22 cellular contexts compared by ENCODE assay signal in the genomic region with DNA sequence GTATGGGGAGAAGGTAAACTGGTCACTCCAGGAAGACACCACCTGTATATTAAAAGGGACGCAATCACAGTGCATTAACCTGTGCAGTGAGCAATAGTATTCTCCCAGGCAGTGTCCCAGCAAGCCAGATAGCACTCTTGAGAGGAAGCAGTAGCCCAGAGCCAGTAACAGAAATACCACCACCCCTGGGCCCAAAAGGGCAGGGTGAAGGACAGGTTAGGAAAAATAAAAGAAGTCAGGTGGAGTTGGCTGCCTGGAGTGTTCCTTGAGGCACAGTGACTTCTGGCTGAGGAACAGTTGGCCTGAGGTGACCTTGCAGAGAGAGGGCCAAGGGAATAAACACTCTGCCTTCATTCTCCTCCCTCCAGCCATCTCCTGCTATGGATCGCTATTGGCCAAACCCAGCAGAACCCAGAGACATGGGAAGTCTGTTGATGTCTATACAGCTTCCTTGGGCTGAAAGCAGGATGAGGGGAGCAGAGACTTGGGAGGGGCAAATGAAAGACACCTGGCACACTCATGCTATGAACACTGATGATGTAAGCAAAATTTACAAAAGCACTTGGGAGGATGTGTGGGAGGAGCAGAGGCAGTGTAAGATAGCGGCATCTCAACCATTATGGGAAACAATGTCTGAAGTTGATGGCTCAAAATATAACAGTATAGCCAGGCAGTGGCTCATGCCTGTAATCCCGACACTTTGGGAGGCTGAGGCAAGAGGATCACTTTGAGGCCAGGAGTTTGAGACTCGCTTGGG. TPM values are rescaled to one million over a fixed set of nuclear protein-coding genes. Genes with fewer than 3 reads are reported as not detected.
DNase-seq lines count a peak whose midpoint lies in the region; ATAC-seq lines count a peak whose summit lies in the region.
"Had no signal": no experiment of that assay in that cellular context is flagged by ENCODE, and none has a peak within 500 bp of the region (broad histone marks: within the 10 kb centered on the region; RNA-seq: fewer than 3 reads in every experiment).

No MANE protein-coding gene starts in this region.

- peaks cover 31% of the 10 kb centered on the region for H3K36me3 Mint-ChIP-seq in activated CD4-positive, alpha-beta memory T cell treated with anti-CD3 and anti-CD28 coated beads for 36 hours
- peaks cover 43% of the 10 kb centered on the region for H3K36me3 Mint-ChIP-seq in activated CD4-positive, alpha-beta memory T cell treated with anti-CD3 and anti-CD28 coated beads, Interleukin-2, amount 10 ng/mL, durations not matched to agents 7 days and 5 days (ENCODE audit: low read depth)
- H3K36me3 Mint-ChIP-seq in CD8-positive, alpha-beta memory T cell: peaks cover 4 to 57% (median 25%) of the 10 kb centered on the region in 3 donors
- peaks cover 30% of the 10 kb centered on the region for H3K36me3 Mint-ChIP-seq in memory B cell

- peaks cover 4% of the 10 kb centered on the region for H3K4me1 ChIP-seq in CD8-positive, alpha-beta memory T cell (ENCODE audit: insufficient read depth, low read length)
- H3K4me1 ChIP-seq: breast epithelium had no signal

- no peaks in the 10 kb centered on the region for H3K9me3 ChIP-seq in CD8-positive, alpha-beta memory T cell (ENCODE audit: low read length)
- H3K9me3 ChIP-seq: breast epithelium, esophagus squamous epithelium had no signal

- H3K4me3 ChIP-seq in CD8-positive, alpha-beta memory T cell (ENCODE audit: low read length): no peak overlapping the region
- H3K4me3 ChIP-seq: breast epithelium, esophagus squamous epithelium had no signal

- H3K4me3 Mint-ChIP-seq in activated CD4-positive, alpha-beta memory T cell treated with anti-CD3 and anti-CD28 coated beads for 36 hours: no peak overlapping the region
- H3K4me3 Mint-ChIP-seq in activated CD4-positive, alpha-beta memory T cell treated with anti-CD3 and anti-CD28 coated beads, Interleukin-2, amount 10 ng/mL, durations not matched to agents 7 days and 5 days: no peak overlapping the region
- peak overlapping the region in 1 of 7 donors; percentile 31 for H3K4me3 Mint-ChIP-seq in CD8-positive, alpha-beta memory T cell
- no peak overlapping the region for H3K4me3 Mint-ChIP-seq in memory B cell
- H3K4me3 Mint-ChIP-seq: activated naive CD8-positive, alpha-beta T cell treated with anti-CD3 and anti-CD28 coated beads, Interleukin-2, amount 10 ng/mL, durations not matched to agents 7 days and 5 days; H9; stimulated activated memory B cell treated with anti-CD40 and anti-IgM and Interleukin-4, amounts not matched to agents 10 μg/mL and 1 μg/mL and 100 μg/mL, for 72 hours; T-helper 1 cell treated with Interleukin-12 subunit alpha and Interleukin-12 subunit beta and Interleukin-4 antibody, amounts not matched to agents 30 μg/mL and 1 μg/mL, for 36 hours had no signal

- intact Hi-C loops in activated CD4-positive, alpha-beta memory T cell treated with anti-CD3 and anti-CD28 coated beads for 36 hours (cut with micrococcal nuclease): loop anchor here (10.0 kb wide), 1 partner anchor 535 kb away; no protein-coding TSS in a partner anchor

- ATAC-seq in memory B cell (ENCODE audit: low read depth): no peak
- no peak for ATAC-seq in HG03354 (IDR thresholded peaks at IDR 0.05; ENCODE audit: poor library complexity, severe bottlenecking, unreplicated experiment)
- no peak for ATAC-seq in GM19023 (IDR thresholded peaks at IDR 0.05; ENCODE audit: unreplicated experiment)
- ATAC-seq: stimulated activated memory B cell treated with anti-CD40 and anti-IgM and Interleukin-4, amounts not matched to agents 10 μg/mL and 1 μg/mL and 100 μg/mL, for 72 hours had no signal

- H3K27me3 Mint-ChIP-seq in activated CD4-positive, alpha-beta memory T cell treated with anti-CD3 and anti-CD28 coated beads for 36 hours: no peaks in the 10 kb centered on the region
- H3K27me3 Mint-ChIP-seq in activated CD4-positive, alpha-beta memory T cell treated with anti-CD3 and anti-CD28 coated beads, Interleukin-2, amount 10 ng/mL, durations not matched to agents 7 days and 5 days: no peaks in the 10 kb centered on the region
- no peaks in the 10 kb centered on the region for H3K27me3 Mint-ChIP-seq in CD8-positive, alpha-beta memory T cell
- H3K27me3 Mint-ChIP-seq in memory B cell: no peaks in the 10 kb centered on the region
- H3K27me3 Mint-ChIP-seq: activated naive CD8-positive, alpha-beta T cell treated with anti-CD3 and anti-CD28 coated beads, Interleukin-2, amount 10 ng/mL, durations not matched to agents 7 days and 5 days; stimulated activated memory B cell treated with anti-CD40 and anti-IgM and Interleukin-4, amounts not matched to agents 10 μg/mL and 1 μg/mL and 100 μg/mL, for 72 hours had no signal

- H3K9me3 Mint-ChIP-seq in activated CD4-positive, alpha-beta memory T cell treated with anti-CD3 and anti-CD28 coated beads for 36 hours: no peaks in the 10 kb centered on the region
- H3K9me3 Mint-ChIP-seq in activated CD4-positive, alpha-beta memory T cell treated with anti-CD3 and anti-CD28 coated beads, Interleukin-2, amount 10 ng/mL, durations not matched to agents 7 days and 5 days: no peaks in the 10 kb centered on the region
- H3K9me3 Mint-ChIP-seq in CD8-positive, alpha-beta memory T cell: no peaks in the 10 kb centered on the region
- peaks cover 2% of the 10 kb centered on the region for H3K9me3 Mint-ChIP-seq in memory B cell
- H3K9me3 Mint-ChIP-seq: activated naive CD8-positive, alpha-beta T cell treated with anti-CD3 and anti-CD28 coated beads, Interleukin-2, amount 10 ng/mL, durations not matched to agents 7 days and 5 days; H9; stimulated activated memory B cell treated with anti-CD40 and anti-IgM and Interleukin-4, amounts not matched to agents 10 μg/mL and 1 μg/mL and 100 μg/mL, for 72 hours; T-helper 1 cell treated with Interleukin-12 subunit alpha and Interleukin-12 subunit beta and Interleukin-4 antibody, amounts not matched to agents 30 μg/mL and 1 μg/mL, for 36 hours had no signal

- peaks cover 8% of the 10 kb centered on the region for H3K36me3 ChIP-seq in CD8-positive, alpha-beta memory T cell (ENCODE audit: insufficient read depth, low read length)

- CTCF ChIA-PET in activated CD4-positive, alpha-beta memory T cell treated with anti-CD3 and anti-CD28 coated beads for 36 hours (lab: Charles Lee): interaction anchor here (1.0 kb wide), 1 partner anchor 20 kb away, joined by 3 read pairs; no protein-coding TSS in a partner anchor
- CTCF ChIA-PET in activated CD4-positive, alpha-beta memory T cell treated with anti-CD3 and anti-CD28 coated beads, Interleukin-2, amount 10 ng/mL, durations not matched to agents 7 days and 5 days (lab: Charles Lee): no interaction called here
- CTCF ChIA-PET in CD8-positive, alpha-beta memory T cell (lab: Charles Lee): no interaction called here

- peak overlapping the region; percentile 2 for H3K27ac ChIP-seq in CD8-positive, alpha-beta memory T cell (ENCODE audit: low read depth, low read length)
- H3K27ac ChIP-seq: breast epithelium, esophagus squamous epithelium, HL-60 had no signal

- POLR2A ChIA-PET in activated CD4-positive, alpha-beta memory T cell treated with anti-CD3 and anti-CD28 coated beads for 36 hours (lab: Charles Lee): no interaction called here
- POLR2A ChIA-PET in activated CD4-positive, alpha-beta memory T cell treated with anti-CD3 and anti-CD28 coated beads, Interleukin-2, amount 10 ng/mL, durations not matched to agents 7 days and 5 days (lab: Charles Lee): no interaction called here
- POLR2A ChIA-PET in CD8-positive, alpha-beta memory T cell (lab: Charles Lee): no interaction called here

- peak overlapping the region; percentile 54 for H3K27ac Mint-ChIP-seq in activated CD4-positive, alpha-beta memory T cell treated with anti-CD3 and anti-CD28 coated beads for 36 hours
- H3K27ac Mint-ChIP-seq in activated CD4-positive, alpha-beta memory T cell treated with anti-CD3 and anti-CD28 coated beads, Interleukin-2, amount 10 ng/mL, durations not matched to agents 7 days and 5 days: no peak overlapping the region
- H3K27ac Mint-ChIP-seq in CD8-positive, alpha-beta memory T cell: peak overlapping the region in 6 of 8 donors; percentile 24 to 78 (median 58)
- peak overlapping the region; percentile 45 for H3K27ac Mint-ChIP-seq in memory B cell
- H3K27ac Mint-ChIP-seq: activated naive CD8-positive, alpha-beta T cell treated with anti-CD3 and anti-CD28 coated beads, Interleukin-2, amount 10 ng/mL, durations not matched to agents 7 days and 5 days; stimulated activated memory B cell treated with anti-CD40 and anti-IgM and Interleukin-4, amounts not matched to agents 10 μg/mL and 1 μg/mL and 100 μg/mL, for 72 hours; T-helper 1 cell treated with Interleukin-12 subunit alpha and Interleukin-12 subunit beta and Interleukin-4 antibody, amounts not matched to agents 30 μg/mL and 1 μg/mL, for 36 hours had no signal

- H3K4me1 Mint-ChIP-seq in activated CD4-positive, alpha-beta memory T cell treated with anti-CD3 and anti-CD28 coated beads for 36 hours (ENCODE audit: low read depth): peaks cover 17% of the 10 kb centered on the region
- H3K4me1 Mint-ChIP-seq in activated CD4-positive, alpha-beta memory T cell treated with anti-CD3 and anti-CD28 coated beads, Interleukin-2, amount 10 ng/mL, durations not matched to agents 7 days and 5 days: peaks cover 26% of the 10 kb centered on the region
- H3K4me1 Mint-ChIP-seq in CD8-positive, alpha-beta memory T cell: peaks cover 12 to 29% (median 15%) of the 10 kb centered on the region in 3 donors
- H3K4me1 Mint-ChIP-seq in memory B cell: peaks cover 21% of the 10 kb centered on the region
- H3K4me1 Mint-ChIP-seq: H9 had no signal

- H3K27me3 ChIP-seq in CD8-positive, alpha-beta memory T cell (ENCODE audit: insufficient read depth, low read length, poor library complexity, severe bottlenecking): no peaks in the 10 kb centered on the region
- H3K27me3 ChIP-seq: breast epithelium, esophagus squamous epithelium had no signal

- DNase-seq in activated CD4-positive, alpha-beta memory T cell treated with anti-CD3 and anti-CD28 coated beads for 36 hours: no peak
- no peak for DNase-seq in activated CD4-positive, alpha-beta memory T cell treated with anti-CD3 and anti-CD28 coated beads, Interleukin-2, amount 10 ng/mL, durations not matched to agents 7 days and 5 days
- no peak for DNase-seq in CD8-positive, alpha-beta memory T cell
- DNase-seq in amniotic epithelial cell (ENCODE audit: low read depth): peak; percentile 32
- DNase-seq in memory B cell (ENCODE audit: low spot score in 2 of 2): no peak
- no peak for DNase-seq in NAMALWA (ENCODE audit: low spot score)
- DNase-seq: ACHN; activated naive CD8-positive, alpha-beta T cell treated with anti-CD3 and anti-CD28 coated beads, Interleukin-2, amount 10 ng/mL, durations not matched to agents 7 days and 5 days; DMS79 treated with DMSO at 0.1 percent for 48 hours; esophagus squamous epithelium; H9; KG1; mesendoderm; NCI-H1436 treated with DMSO at 0.1 percent for 48 hours; NCI-H226; stimulated activated CD4-positive, alpha-beta T cell treated with anti-CD3 and anti-CD28 coated beads, Interleukin-12 subunit alpha, Interleukin-12 subunit beta, amount 100 ng/mL, for 4 hours had no signal

RNA-seq across cellular contexts. Expression of a gene that starts 7.5 kb away (rescaled TPM):
- 10 to 100 TPM; 26.5 to 27.5 TPM for total RNA-seq in activated CD4-positive, alpha-beta memory T cell treated with anti-CD3 and anti-CD28 coated beads for 36 hours
- total RNA-seq in activated CD4-positive, alpha-beta memory T cell treated with anti-CD3 and anti-CD28 coated beads, Interleukin-2, amount 10 ng/mL, durations not matched to agents 7 days and 5 days: 10 to 100 TPM; 31.7 to 33.7 TPM
- 10 to 100 TPM; 23.4 to 25.4 TPM for total RNA-seq in CD8-positive, alpha-beta memory T cell
- 99.9 TPM for polyA plus RNA-seq in CD8-positive, alpha-beta memory T cell

RNA-seq across cellular contexts. Expression of a gene that starts 12.7 kb away (rescaled TPM):
- 1,000 to 10,000 TPM; 2,582 TPM for total RNA-seq in activated CD4-positive, alpha-beta memory T cell treated with anti-CD3 and anti-CD28 coated beads for 36 hours
- total RNA-seq in activated CD4-positive, alpha-beta memory T cell treated with anti-CD3 and anti-CD28 coated beads, Interleukin-2, amount 10 ng/mL, durations not matched to agents 7 days and 5 days: 1,000 to 10,000 TPM; 1,460 to 1,462 TPM
- 1,000 to 10,000 TPM; 2,009 to 2,032 TPM for total RNA-seq in CD8-positive, alpha-beta memory T cell
- polyA plus RNA-seq in CD8-positive, alpha-beta memory T cell: 1,866 TPM

RNA-seq across cellular contexts. Expression of a gene that starts 19.1 kb away (rescaled TPM):
- total RNA-seq in activated CD4-positive, alpha-beta memory T cell treated with anti-CD3 and anti-CD28 coated beads for 36 hours: 10 to 100 TPM; 55.3 to 55.4 TPM
- 10 to 100 TPM; 57.2 to 59.1 TPM for total RNA-seq in activated CD4-positive, alpha-beta memory T cell treated with anti-CD3 and anti-CD28 coated beads, Interleukin-2, amount 10 ng/mL, durations not matched to agents 7 days and 5 days
- total RNA-seq in CD8-positive, alpha-beta memory T cell: 10 to 100 TPM; 71.6 to 76.8 TPM
- 40.5 TPM for polyA plus RNA-seq in CD8-positive, alpha-beta memory T cell
